1 cellular context compared by ENCODE assay signal in the genomic region with DNA sequence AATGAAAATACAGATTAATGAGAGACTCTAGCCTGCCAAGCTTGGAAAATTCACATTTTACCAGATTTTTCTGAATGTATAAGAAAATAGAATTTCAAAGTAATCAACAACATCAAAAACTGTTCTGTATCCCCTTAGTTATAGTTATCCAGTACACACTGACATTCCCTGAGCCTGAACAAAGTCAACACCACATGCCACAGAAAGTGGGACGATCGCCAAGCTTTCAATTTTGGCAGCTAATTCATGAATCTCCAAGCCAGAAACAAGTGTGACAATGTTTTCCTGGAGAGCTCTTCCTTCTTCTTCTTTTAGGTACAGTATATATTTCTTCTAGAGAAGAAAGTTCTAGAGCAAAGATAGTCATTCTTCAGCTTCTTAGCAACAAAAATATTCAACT.
TF ChIP-seq lines count a peak whose summit lies in the region.

No MANE protein-coding gene starts in this region.

TF ChIP-seq in K562, 482 proteins besides CTCF, POLR2A, EP300 and RAD21 (continued from another document):
- TF ChIP-seq, protein P1, sequence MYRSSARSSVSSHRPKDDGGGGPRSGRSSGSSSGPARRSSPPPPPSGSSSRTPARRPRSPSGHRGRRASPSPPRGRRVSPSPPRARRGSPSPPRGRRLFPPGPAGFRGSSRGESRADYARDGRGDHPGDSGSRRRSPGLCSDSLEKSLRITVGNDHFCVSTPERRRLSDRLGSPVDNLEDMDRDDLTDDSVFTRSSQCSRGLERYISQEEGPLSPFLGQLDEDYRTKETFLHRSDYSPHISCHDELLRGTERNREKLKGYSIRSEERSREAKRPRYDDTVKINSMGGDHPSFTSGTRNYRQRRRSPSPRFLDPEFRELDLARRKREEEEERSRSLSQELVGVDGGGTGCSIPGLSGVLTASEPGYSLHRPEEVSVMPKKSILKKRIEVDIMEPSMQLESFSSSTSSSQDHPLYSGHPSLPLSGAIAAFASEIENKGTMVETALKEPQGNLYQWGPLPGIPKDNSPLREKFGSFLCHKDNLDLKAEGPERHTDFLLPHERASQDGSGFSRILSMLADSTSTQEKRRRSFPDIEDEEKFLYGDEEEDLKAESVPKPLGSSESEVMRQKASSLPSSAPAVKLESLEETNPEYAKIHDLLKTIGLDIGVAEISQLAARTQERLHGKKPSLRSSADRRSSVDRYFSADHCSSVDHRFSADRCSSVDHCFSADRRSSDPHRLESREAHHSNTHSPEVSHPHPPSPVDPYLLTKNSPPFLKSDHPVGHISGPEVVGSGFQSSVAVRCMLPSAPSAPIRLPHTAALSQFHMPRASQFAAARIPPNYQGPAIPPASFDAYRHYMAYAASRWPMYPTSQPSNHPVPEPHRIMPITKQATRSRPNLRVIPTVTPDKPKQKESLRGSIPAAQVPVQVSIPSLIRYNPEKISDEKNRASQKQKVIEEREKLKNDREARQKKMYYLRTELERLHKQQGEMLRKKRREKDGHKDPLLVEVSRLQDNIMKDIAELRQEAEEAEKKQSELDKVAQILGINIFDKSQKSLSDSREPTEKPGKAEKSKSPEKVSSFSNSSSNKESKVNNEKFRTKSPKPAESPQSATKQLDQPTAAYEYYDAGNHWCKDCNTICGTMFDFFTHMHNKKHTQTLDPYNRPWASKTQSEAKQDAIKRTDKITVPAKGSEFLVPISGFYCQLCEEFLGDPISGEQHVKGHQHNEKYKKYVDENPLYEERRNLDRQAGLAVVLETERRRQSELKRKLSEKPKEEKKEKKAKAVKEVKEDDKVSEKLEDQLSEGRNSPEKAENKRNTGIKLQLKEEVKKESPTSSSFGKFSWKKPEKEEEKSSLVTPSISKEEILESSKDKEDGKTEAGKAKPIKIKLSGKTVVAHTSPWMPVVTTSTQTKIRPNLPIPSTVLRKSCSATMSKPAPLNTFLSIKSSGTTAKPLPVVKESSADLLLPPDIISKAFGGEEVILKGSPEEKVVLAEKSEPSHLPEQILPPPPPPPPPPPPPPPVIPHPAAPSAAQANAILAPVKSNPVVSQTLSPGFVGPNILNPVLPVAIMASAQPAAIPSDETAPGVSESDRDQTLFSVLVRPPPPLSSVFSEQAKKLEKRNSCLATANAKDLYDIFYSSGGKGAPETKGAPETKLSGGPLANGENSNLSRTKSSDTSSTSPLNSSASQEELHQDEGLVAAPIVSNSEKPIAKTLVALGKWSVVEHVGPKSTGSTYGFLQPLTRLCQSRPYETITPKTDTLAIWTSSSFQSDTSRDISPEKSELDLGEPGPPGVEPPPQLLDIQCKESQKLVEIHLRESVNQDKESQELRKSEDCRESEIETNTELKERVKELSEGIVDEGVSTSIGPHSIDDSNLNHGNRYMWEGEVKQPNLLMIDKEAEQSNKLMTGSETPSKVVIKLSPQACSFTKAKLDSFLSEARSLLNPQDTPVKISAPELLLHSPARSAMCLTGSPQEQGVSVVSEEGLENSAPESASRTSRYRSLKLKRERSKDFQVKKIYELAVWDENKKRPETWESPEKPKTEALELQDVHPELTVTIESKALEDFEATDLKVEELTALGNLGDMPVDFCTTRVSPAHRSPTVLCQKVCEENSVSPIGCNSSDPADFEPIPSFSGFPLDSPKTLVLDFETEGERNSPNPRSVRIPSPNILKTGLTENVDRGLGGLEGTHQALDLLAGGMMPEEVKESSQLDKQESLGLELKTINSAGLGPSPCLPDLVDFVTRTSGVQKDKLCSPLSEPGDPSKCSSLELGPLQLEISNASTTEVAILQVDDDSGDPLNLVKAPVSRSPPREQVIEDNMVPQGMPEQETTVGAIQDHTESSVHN (IDR thresholded peaks at IDR 0.05; ENCODE audit: borderline replicate concordance in 1 of 2, low read depth in 1 of 2), result no peak
- TF ChIP-seq JUNB (CRISPR knock-in tag; conservative IDR thresholded peaks at IDR 0.05) (no peak), NFE2L1 (tag; IDR thresholded peaks at IDR 0.05; ENCODE audit: borderline replicate concordance, low read depth) (no peak), ZNF699 (CRISPR knock-in tag; IDR thresholded peaks at IDR 0.05; ENCODE audit: insufficient replicate concordance) (no peak), HDAC3 (IDR thresholded peaks at IDR 0.05; ENCODE audit: borderline replicate concordance, partially characterized antibody) (no peak)
- TF ChIP-seq, protein P2, sequence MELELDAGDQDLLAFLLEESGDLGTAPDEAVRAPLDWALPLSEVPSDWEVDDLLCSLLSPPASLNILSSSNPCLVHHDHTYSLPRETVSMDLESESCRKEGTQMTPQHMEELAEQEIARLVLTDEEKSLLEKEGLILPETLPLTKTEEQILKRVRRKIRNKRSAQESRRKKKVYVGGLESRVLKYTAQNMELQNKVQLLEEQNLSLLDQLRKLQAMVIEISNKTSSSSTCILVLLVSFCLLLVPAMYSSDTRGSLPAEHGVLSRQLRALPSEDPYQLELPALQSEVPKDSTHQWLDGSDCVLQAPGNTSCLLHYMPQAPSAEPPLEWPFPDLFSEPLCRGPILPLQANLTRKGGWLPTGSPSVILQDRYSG (tag; conservative IDR thresholded peaks at IDR 0.05; ENCODE audit: low read depth), result no peak
